Comparison of ENCODE assay signal across 9 cellular contexts in genomic region chr1:168466703-168467081, GRCh38.
DNase-seq lines count a peak whose midpoint lies in the region; ATAC-seq and TF ChIP-seq lines count a peak whose summit lies in the region.
"Had no signal": no experiment of that assay in that cellular context is flagged by ENCODE, and none has a peak within 500 bp of the region (broad histone marks: within the 10 kb centered on the region; RNA-seq: fewer than 3 reads in every experiment).

No MANE protein-coding gene starts in this region.

- H3K36me3 Mint-ChIP-seq in activated CD8-positive, alpha-beta memory T cell treated with anti-CD3 and anti-CD28 coated beads, Interleukin-2, amount 10 ng/mL, durations not matched to agents 7 days and 5 days, result peaks cover 29% of the 10 kb centered on the region
- peaks cover 39% of the 10 kb centered on the region for H3K36me3 Mint-ChIP-seq in activated naive CD8-positive, alpha-beta T cell treated with anti-CD3 and anti-CD28 coated beads, Interleukin-2, amount 10 ng/mL, durations not matched to agents 7 days and 5 days

- POLR2A ChIA-PET in activated naive CD8-positive, alpha-beta T cell treated with anti-CD3 and anti-CD28 coated beads, Interleukin-2, amount 10 ng/mL, durations not matched to agents 7 days and 5 days (lab: Charles Lee), result interaction anchor here (0.9 to 6.4 kb wide), 7 partner anchors 12 to 69 kb away, joined by 3 to 104 read pairs (median 5); no protein-coding TSS in a partner anchor

- no peak for DNase-seq in activated CD8-positive, alpha-beta memory T cell treated with anti-CD3 and anti-CD28 coated beads, Interleukin-2, amount 10 ng/mL, durations not matched to agents 7 days and 5 days
- no peak for DNase-seq in activated CD8-positive, alpha-beta memory T cell treated with anti-CD3 and anti-CD28 coated beads for 24 hours
- DNase-seq in activated naive CD8-positive, alpha-beta T cell treated with anti-CD3 and anti-CD28 coated beads, Interleukin-2, amount 10 ng/mL, durations not matched to agents 7 days and 5 days, result no peak
- DNase-seq in stomach (no peak), iPS-NIHi11 (ENCODE audit: low spot score) (no peak), NCI-H2107 (lab: John Stamatoyannopoulos, UW) (no peak)
- DNase-seq: Karpas-422 had no signal

- WGBS in stomach, 5 donors, result 80 to 90% (median 86%) methylated on average over 1 of the region's 1 CpG

- no peak for TF ChIP-seq EP300 in stomach (IDR thresholded peaks at IDR 0.05)

- peak overlapping the region in 3 of 5 donors; percentile 1 to 48 (median 15) for H3K27ac ChIP-seq in stomach

- H3K4me1 Mint-ChIP-seq in activated CD8-positive, alpha-beta memory T cell treated with anti-CD3 and anti-CD28 coated beads, Interleukin-2, amount 10 ng/mL, durations not matched to agents 7 days and 5 days, result peaks cover 68% of the 10 kb centered on the region
- peaks cover 69% of the 10 kb centered on the region for H3K4me1 Mint-ChIP-seq in activated naive CD8-positive, alpha-beta T cell treated with anti-CD3 and anti-CD28 coated beads, Interleukin-2, amount 10 ng/mL, durations not matched to agents 7 days and 5 days

- no peaks in the 10 kb centered on the region for H3K9me3 ChIP-seq in stomach

- intact Hi-C loops in stomach (cut with DNase I; ENCODE audit: low total_unique reads), result no loop called here

- CTCF ChIA-PET in activated CD8-positive, alpha-beta memory T cell treated with anti-CD3 and anti-CD28 coated beads, Interleukin-2, amount 10 ng/mL, durations not matched to agents 7 days and 5 days (lab: Charles Lee), result interaction anchor here (0.6 to 2.4 kb wide), 4 partner anchors 23 to 43 kb away, joined by 3 to 12 read pairs (median 4); no protein-coding TSS in a partner anchor

- H3K4me3 ChIP-seq in stomach, result no peak overlapping the region

- TF ChIP-seq CTCF in stomach (IDR thresholded peaks at IDR 0.05), result no peak

- H3K4me3 Mint-ChIP-seq in activated CD8-positive, alpha-beta memory T cell treated with anti-CD3 and anti-CD28 coated beads, Interleukin-2, amount 10 ng/mL, durations not matched to agents 7 days and 5 days, result no peak overlapping the region
- peak overlapping the region; percentile 66 for H3K4me3 Mint-ChIP-seq in activated naive CD8-positive, alpha-beta T cell treated with anti-CD3 and anti-CD28 coated beads, Interleukin-2, amount 10 ng/mL, durations not matched to agents 7 days and 5 days

- no peak for TF ChIP-seq POLR2A in stomach (IDR thresholded peaks at IDR 0.05)

- H3K9me3 Mint-ChIP-seq in activated CD8-positive, alpha-beta memory T cell treated with anti-CD3 and anti-CD28 coated beads, Interleukin-2, amount 10 ng/mL, durations not matched to agents 7 days and 5 days (ENCODE audit: low read depth), result peaks cover 11% of the 10 kb centered on the region
- peaks cover 14% of the 10 kb centered on the region for H3K9me3 Mint-ChIP-seq in activated naive CD8-positive, alpha-beta T cell treated with anti-CD3 and anti-CD28 coated beads, Interleukin-2, amount 10 ng/mL, durations not matched to agents 7 days and 5 days

- peaks cover 0 to 50% (median 25%) of the 10 kb centered on the region in 4 donors for H3K4me1 ChIP-seq in stomach

- peak; percentile 10 for ATAC-seq in activated CD8-positive, alpha-beta memory T cell treated with anti-CD3 and anti-CD28 coated beads, Interleukin-2, amount 10 ng/mL, durations not matched to agents 7 days and 5 days
- ATAC-seq in HG02973 (IDR thresholded peaks at IDR 0.05; ENCODE audit: unreplicated experiment) (peak; percentile 55), GM18873 (IDR thresholded peaks at IDR 0.05; ENCODE audit: low FRiP score, unreplicated experiment) (no peak)
- no peak for ATAC-seq in activated naive CD8-positive, alpha-beta T cell treated with anti-CD3 and anti-CD28 coated beads, Interleukin-2, amount 10 ng/mL, durations not matched to agents 7 days and 5 days (ENCODE audit: low read depth)

- no peaks in the 10 kb centered on the region for H3K27me3 ChIP-seq in stomach

- H3K27me3 Mint-ChIP-seq in activated CD8-positive, alpha-beta memory T cell treated with anti-CD3 and anti-CD28 coated beads, Interleukin-2, amount 10 ng/mL, durations not matched to agents 7 days and 5 days, result no peaks in the 10 kb centered on the region
- H3K27me3 Mint-ChIP-seq in activated naive CD8-positive, alpha-beta T cell treated with anti-CD3 and anti-CD28 coated beads, Interleukin-2, amount 10 ng/mL, durations not matched to agents 7 days and 5 days, result no peaks in the 10 kb centered on the region

- no peaks in the 10 kb centered on the region for H3K36me3 ChIP-seq in stomach

- peak overlapping the region; percentile 84 for H3K27ac Mint-ChIP-seq in activated CD8-positive, alpha-beta memory T cell treated with anti-CD3 and anti-CD28 coated beads, Interleukin-2, amount 10 ng/mL, durations not matched to agents 7 days and 5 days
- peak overlapping the region; percentile 93 for H3K27ac Mint-ChIP-seq in activated naive CD8-positive, alpha-beta T cell treated with anti-CD3 and anti-CD28 coated beads, Interleukin-2, amount 10 ng/mL, durations not matched to agents 7 days and 5 days

Comparison
In these comparisons a context has a peak if more than half of its experiments do, and no peak if none do; other contexts are left out.
1. ATAC-seq: peak in activated CD8-positive, alpha-beta memory T cell treated with anti-CD3 and anti-CD28 coated beads, Interleukin-2, amount 10 ng/mL, durations not matched to agents 7 days and 5 days (single experiment) and HG02973 (single experiment); none in activated naive CD8-positive, alpha-beta T cell treated with anti-CD3 and anti-CD28 coated beads, Interleukin-2, amount 10 ng/mL, durations not matched to agents 7 days and 5 days (single experiment) and GM18873 (single experiment).